ENCODE assay signal across 1 cellular context in genomic region chrX:134025986-134026731, GRCh38.
TF ChIP-seq lines count a peak whose summit lies in the region.

No MANE protein-coding gene starts in this region.

TF ChIP-seq in WTC11, 78 proteins besides CTCF, POLR2A, EP300 and RAD21 (continued from another document):
- TF ChIP-seq ZNF425 (CRISPR knock-in tag; conservative IDR thresholded peaks at IDR 0.05) = no peak
- no peak for TF ChIP-seq ZNF671 (CRISPR knock-in tag; IDR thresholded peaks at IDR 0.05)
- no peak for TF ChIP-seq KAT7 (CRISPR knock-in tag; IDR thresholded peaks at IDR 0.05; ENCODE audit: borderline replicate concordance)
- TF ChIP-seq IRF2 (CRISPR knock-in tag; IDR thresholded peaks at IDR 0.05; ENCODE audit: borderline replicate concordance, low read depth) = no peak
- no peak for TF ChIP-seq NR3C1 (CRISPR knock-in tag; conservative IDR thresholded peaks at IDR 0.05; ENCODE audit: low read depth)
- TF ChIP-seq CREB1 (CRISPR knock-in tag; IDR thresholded peaks at IDR 0.05) = no peak
- TF ChIP-seq EMX1 (CRISPR knock-in tag; IDR thresholded peaks at IDR 0.05) = no peak
- TF ChIP-seq IRF1 (CRISPR knock-in tag; IDR thresholded peaks at IDR 0.05) = no peak
- no peak for TF ChIP-seq FOXK1 (CRISPR knock-in tag; IDR thresholded peaks at IDR 0.05)
- no peak for TF ChIP-seq ZNF416 (CRISPR knock-in tag; IDR thresholded peaks at IDR 0.05)
